Comparison of ENCODE assay signal across 25 cellular contexts in the genomic region with DNA sequence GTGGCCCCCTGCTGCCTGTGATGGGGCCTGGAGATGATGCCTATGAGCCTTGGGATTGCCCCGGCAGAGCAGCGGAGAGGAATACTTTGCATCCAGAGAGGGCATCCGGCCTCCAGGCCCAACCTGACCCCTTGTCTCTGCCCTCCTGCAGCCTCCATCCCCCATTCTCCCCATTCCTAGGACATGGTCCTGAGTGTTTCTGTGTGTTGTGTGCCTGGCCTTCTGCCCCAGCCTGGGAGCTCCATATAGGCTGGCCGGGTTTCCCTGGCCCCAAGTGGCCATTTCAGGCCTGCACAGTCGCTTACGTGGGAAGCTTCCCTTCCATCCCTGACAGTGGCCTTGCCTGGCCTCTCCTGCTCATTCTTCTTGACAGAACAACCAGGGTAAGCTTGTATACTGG.
A peak's percentile ranks its signal among the peaks of the same experiment; 100 is the strongest.
DNase-seq lines count a peak whose midpoint lies in the region; ATAC-seq and TF ChIP-seq lines count a peak whose summit lies in the region.
"Had no signal": no experiment of that assay in that cellular context is flagged by ENCODE, and none has a peak within 500 bp of the region (broad histone marks: within the 10 kb centered on the region; RNA-seq: fewer than 3 reads in every experiment).

No MANE protein-coding gene starts in this region.

- no peaks in the 10 kb centered on the region for H3K4me1 ChIP-seq in endodermal cell (ENCODE audit: control insufficient read depth, insufficient read depth, low read length)
- H3K4me1 ChIP-seq in transverse colon: peaks cover 1 to 19% (median 5%) of the 10 kb centered on the region in 4 donors

- no peaks in the 10 kb centered on the region for H3K36me3 Mint-ChIP-seq in endodermal cell (ENCODE audit: low read depth)
- H3K36me3 Mint-ChIP-seq in activated CD8-positive, alpha-beta T cell treated with anti-CD3 and anti-CD28 coated beads for 36 hours (ENCODE audit: low read depth): no peaks in the 10 kb centered on the region
- H3K36me3 Mint-ChIP-seq: type B pancreatic cell had no signal

- H3K27ac ChIP-seq in endodermal cell (ENCODE audit: low read depth, low read length) (no peak overlapping the region), neural cell (ENCODE audit: low read length) (peak overlapping the region; percentile 30), transverse colon (peak overlapping the region in 3 of 4 donors; percentile 2 to 58 (median 46))
- H3K27ac ChIP-seq: 22Rv1 had no signal

- H3K9me3 ChIP-seq in endodermal cell (ENCODE audit: control insufficient read depth, low read length) (no peaks in the 10 kb centered on the region), neural cell (ENCODE audit: low read length) (no peaks in the 10 kb centered on the region), transverse colon (no peaks in the 10 kb centered on the region)
- H3K9me3 ChIP-seq: body of pancreas had no signal

- TF ChIP-seq EP300 in neural cell (conservative IDR thresholded peaks at IDR 0.05; ENCODE audit: poor library complexity, severe bottlenecking) (no peak), transverse colon (IDR thresholded peaks at IDR 0.05; ENCODE audit: low read depth) (no peak)

- no peak overlapping the region for H3K4me2 ChIP-seq in neural cell (ENCODE audit: low read length)

- H3K27me3 ChIP-seq in endodermal cell (ENCODE audit: control insufficient read depth, insufficient read depth, low read length, poor library complexity, severe bottlenecking) (no peaks in the 10 kb centered on the region), neural cell (ENCODE audit: insufficient read depth, low read depth, low read length) (no peaks in the 10 kb centered on the region), transverse colon (no peaks in the 10 kb centered on the region)
- H3K27me3 ChIP-seq: body of pancreas had no signal

- no peak overlapping the region for H2AFZ ChIP-seq in neural cell (ENCODE audit: low read depth, low read length)

- no peaks in the 10 kb centered on the region for H3F3A ChIP-seq in neural cell (ENCODE audit: insufficient read depth, low read length, poor library complexity, severe bottlenecking)

- no peak overlapping the region for H3K9ac ChIP-seq in endodermal cell (ENCODE audit: extremely low read depth, low read length, poor library complexity, severe bottlenecking)
- no peak overlapping the region for H3K9ac ChIP-seq in neural cell (ENCODE audit: low read length)

- H4K20me1 ChIP-seq in neural cell (ENCODE audit: insufficient read depth): no peaks in the 10 kb centered on the region

- in situ Hi-C loops in transverse colon (cut with MboI; ENCODE audit: low pct_ligation_motif_present in 1 of 4, low pct_unique_long_range_greater_than_20kb in 1 of 4, low sequenced_read_pairs in 3 of 4): no loop called here

- H3K4me3 ChIP-seq in endodermal cell (ENCODE audit: low read length) (no peak overlapping the region), neural cell (ENCODE audit: low read length) (no peak overlapping the region), transverse colon (no peak overlapping the region)
- H3K4me3 ChIP-seq: body of pancreas, K562 had no signal

- peaks cover 1% of the 10 kb centered on the region for H3K27me3 Mint-ChIP-seq in endodermal cell (ENCODE audit: insufficient read depth)
- no peaks in the 10 kb centered on the region for H3K27me3 Mint-ChIP-seq in activated CD8-positive, alpha-beta T cell treated with anti-CD3 and anti-CD28 coated beads for 36 hours
- H3K27me3 Mint-ChIP-seq: activated CD4-positive, alpha-beta memory T cell treated with anti-CD3 and anti-CD28 coated beads, Interleukin-2, amount 10 ng/mL, durations not matched to agents 7 days and 5 days; type B pancreatic cell had no signal

- H3K9me2 ChIP-seq in neural cell (ENCODE audit: insufficient read depth, low read length): no peaks in the 10 kb centered on the region

- intact Hi-C loops in transverse colon (cut with DNase I; ENCODE audit: low total_unique reads): loop anchor here (10.0 kb wide), 1 partner anchor 293 kb away; the partner anchor contains the start of gene ZMIZ1
- intact Hi-C loops in activated CD8-positive, alpha-beta T cell treated with anti-CD3 and anti-CD28 coated beads for 36 hours (cut with micrococcal nuclease): no loop called here

- TF ChIP-seq CTCF in endodermal cell (conservative IDR thresholded peaks at IDR 0.05): peak; percentile 37
- no peak for TF ChIP-seq CTCF in neural cell (IDR thresholded peaks at IDR 0.05; ENCODE audit: poor library complexity, severe bottlenecking)
- TF ChIP-seq CTCF in transverse colon (IDR thresholded peaks at IDR 0.05): no peak
- no peak for TF ChIP-seq CTCF in activated CD8-positive, alpha-beta T cell treated with anti-CD3 and anti-CD28 coated beads for 36 hours (IDR thresholded peaks at IDR 0.05)

- H3K36me3 ChIP-seq in endodermal cell (ENCODE audit: control insufficient read depth, insufficient read depth, low read length) (no peaks in the 10 kb centered on the region), neural cell (ENCODE audit: insufficient read depth, low read length) (no peaks in the 10 kb centered on the region), transverse colon (no peaks in the 10 kb centered on the region)

- WGBS in endodermal cell (ENCODE audit: insufficient coverage in 1 of 2, insufficient read length in 1 of 2), 2 experiments: 94 to 96% methylated on average over 4 to 5 of the region's 6 CpGs
- WGBS in transverse colon (ENCODE audit: low coverage in 1 of 2), 2 donors: 79% methylated on average over 6 of the region's 6 CpGs; no CpG with 5 or more reads in 1 of the 2 donors

- no peaks in the 10 kb centered on the region for H3K9me3 Mint-ChIP-seq in endodermal cell
- no peaks in the 10 kb centered on the region for H3K9me3 Mint-ChIP-seq in activated CD8-positive, alpha-beta T cell treated with anti-CD3 and anti-CD28 coated beads for 36 hours
- H3K9me3 Mint-ChIP-seq: activated CD4-positive, alpha-beta memory T cell treated with anti-CD3 and anti-CD28 coated beads, Interleukin-2, amount 10 ng/mL, durations not matched to agents 7 days and 5 days; type B pancreatic cell had no signal

- H3K27ac Mint-ChIP-seq in endodermal cell: no peak overlapping the region
- no peak overlapping the region for H3K27ac Mint-ChIP-seq in activated CD8-positive, alpha-beta T cell treated with anti-CD3 and anti-CD28 coated beads for 36 hours
- H3K27ac Mint-ChIP-seq: activated CD4-positive, alpha-beta memory T cell treated with anti-CD3 and anti-CD28 coated beads, Interleukin-2, amount 10 ng/mL, durations not matched to agents 7 days and 5 days had no signal

- POLR2A ChIA-PET in activated CD8-positive, alpha-beta T cell treated with anti-CD3 and anti-CD28 coated beads for 36 hours (lab: Charles Lee): no interaction called here

- no peak overlapping the region for H3K4me3 Mint-ChIP-seq in endodermal cell
- no peak overlapping the region for H3K4me3 Mint-ChIP-seq in activated CD8-positive, alpha-beta T cell treated with anti-CD3 and anti-CD28 coated beads for 36 hours
- H3K4me3 Mint-ChIP-seq: activated CD4-positive, alpha-beta memory T cell treated with anti-CD3 and anti-CD28 coated beads, Interleukin-2, amount 10 ng/mL, durations not matched to agents 7 days and 5 days; type B pancreatic cell had no signal

- H3K79me2 ChIP-seq in neural cell (replicated peaks; ENCODE audit: insufficient read depth, low read length): no peaks in the 10 kb centered on the region

- DNase-seq in NCI-H146 (lab: John Stamatoyannopoulos, UW): peak; percentile 26
- DNase-seq in NCI-H146 treated with DMSO at 0.1 percent for 48 hours (lab: John Stamatoyannopoulos, UW; ENCODE audit: unreplicated experiment): no peak
- peak; percentile 50 for DNase-seq in endodermal cell
- no peak for DNase-seq in transverse colon
- no peak for DNase-seq in NK-92 treated with Interleukin-12 subunit alpha and Interleukin-12 subunit beta, amount 100 ng/mL, for 24 hours (lab: John Stamatoyannopoulos, UW)
- DNase-seq in stimulated activated CD4-positive, alpha-beta T cell treated with anti-CD3 and anti-CD28 coated beads, Interleukin-4, amount 100 ng/mL, for 4 hours: no peak
- no peak for DNase-seq in activated CD8-positive, alpha-beta T cell treated with anti-CD3 and anti-CD28 coated beads for 36 hours
- DNase-seq: activated CD4-positive, alpha-beta memory T cell treated with anti-CD3 and anti-CD28 coated beads, Interleukin-2, amount 10 ng/mL, durations not matched to agents 7 days and 5 days; activated CD4-positive, alpha-beta T cell treated with anti-CD3 and anti-CD28 coated beads for 1 hour; activated CD8-positive, alpha-beta memory T cell treated with anti-CD3 and anti-CD28 coated beads, Interleukin-2, amount 50 U/mL, for 48 hours; activated naive CD4-positive, alpha-beta T cell treated with anti-CD3 and anti-CD28 coated beads, Interleukin-2, amount 50 U/mL, for 16 hours; body of pancreas; DMS79; foreskin melanocyte; GDM1; hippocampal formation; NCI-H1092; NCI-H187; NCI-H510A; SHP77; stimulated activated CD4-positive, alpha-beta T cell treated with anti-CD3 and anti-CD28 coated beads, Interleukin-4, amount 100 ng/mL, for 24 hours had no signal

- CTCF ChIA-PET in activated CD8-positive, alpha-beta T cell treated with anti-CD3 and anti-CD28 coated beads for 36 hours (lab: Charles Lee): no interaction called here

- ATAC-seq in activated CD8-positive, alpha-beta T cell treated with anti-CD3 and anti-CD28 coated beads for 36 hours: no peak
- ATAC-seq: body of pancreas, K562 had no signal

- TF ChIP-seq RAD21 in neural cell (conservative IDR thresholded peaks at IDR 0.05): no peak

- TF ChIP-seq POLR2A in transverse colon (IDR thresholded peaks at IDR 0.05): no peak

- peaks cover 11% of the 10 kb centered on the region for H3K4me1 Mint-ChIP-seq in endodermal cell
- H3K4me1 Mint-ChIP-seq in activated CD8-positive, alpha-beta T cell treated with anti-CD3 and anti-CD28 coated beads for 36 hours (ENCODE audit: low read depth): no peaks in the 10 kb centered on the region
- H3K4me1 Mint-ChIP-seq: activated CD4-positive, alpha-beta memory T cell treated with anti-CD3 and anti-CD28 coated beads, Interleukin-2, amount 10 ng/mL, durations not matched to agents 7 days and 5 days had no signal

TF ChIP-seq in neural cell, 6 proteins besides CTCF, POLR2A, EP300 and RAD21 (continues in another document):
- TF ChIP-seq SMC3 (conservative IDR thresholded peaks at IDR 0.05; ENCODE audit: poor library complexity) (no peak), POLR2AphosphoS5 (IDR thresholded peaks at IDR 0.05) (no peak), MXI1 (conservative IDR thresholded peaks at IDR 0.05; ENCODE audit: poor library complexity, severe bottlenecking) (no peak)

Comparison
In these comparisons a context has a peak if more than half of its experiments do, and no peak if none do; other contexts are left out.
1. DNase-seq: peak in NCI-H146 (single experiment) and endodermal cell (single experiment); none in NCI-H146 treated with DMSO at 0.1 percent for 48 hours (single experiment), transverse colon (single experiment), NK-92 treated with Interleukin-12 subunit alpha and Interleukin-12 subunit beta, amount 100 ng/mL, for 24 hours (single experiment), stimulated activated CD4-positive, alpha-beta T cell treated with anti-CD3 and anti-CD28 coated beads, Interleukin-4, amount 100 ng/mL, for 4 hours (0 of 2) and activated CD8-positive, alpha-beta T cell treated with anti-CD3 and anti-CD28 coated beads for 36 hours (single experiment).